In the genomic region with DNA sequence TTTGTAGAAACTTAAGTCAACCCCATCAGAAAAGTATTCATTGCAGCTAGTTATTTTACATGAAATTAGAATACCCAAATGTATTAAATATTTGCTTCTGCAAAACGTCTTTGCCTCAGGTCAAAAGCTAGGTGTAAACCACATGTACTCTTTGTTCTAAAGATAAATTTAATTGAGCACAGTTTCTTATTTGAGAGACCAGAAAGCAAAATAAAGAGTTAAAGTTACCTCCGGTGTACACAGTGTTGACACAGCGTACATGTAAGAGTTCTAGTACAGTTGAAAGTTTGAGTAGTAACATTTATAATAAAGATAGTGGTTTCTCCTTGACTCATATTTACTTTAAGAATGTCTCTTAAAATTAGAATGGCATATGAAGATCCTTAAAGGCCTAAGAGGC, we compare ENCODE assay signal across 12 cellular contexts. TPM values are rescaled to one million over a fixed set of nuclear protein-coding genes. Genes with fewer than 3 reads are reported as not detected.
DNase-seq lines count a peak whose midpoint lies in the region; ATAC-seq, FAIRE-seq and TF ChIP-seq lines count a peak whose summit lies in the region.
"Had no signal": no experiment of that assay in that cellular context is flagged by ENCODE, and none has a peak within 500 bp of the region (broad histone marks: within the 10 kb centered on the region; RNA-seq: fewer than 3 reads in every experiment).

No MANE protein-coding gene starts in this region.

- ATAC-seq in activated B cell treated with CpG ODN at 0.5 μM for 24 hours (ENCODE audit: low read depth) (no peak), GM19035 (IDR thresholded peaks at IDR 0.05; ENCODE audit: unreplicated experiment) (no peak)

- H2AFZ ChIP-seq in keratinocyte (ENCODE audit: control insufficient read depth, low read length), result no peak overlapping the region

- peak overlapping the region; percentile 93 for H3K4me3 Mint-ChIP-seq in activated CD4-positive, alpha-beta T cell treated with anti-CD3 and anti-CD28 coated beads, Interleukin-2, amount 10 ng/mL, durations not matched to agents 7 days and 5 days
- no peak overlapping the region for H3K4me3 Mint-ChIP-seq in activated CD4-positive, alpha-beta T cell treated with anti-CD3 and anti-CD28 coated beads, Interleukin-2, amount 10 ng/mL, durations not matched to agents 24 days and 14 days
- H3K4me3 Mint-ChIP-seq in activated B cell treated with CpG ODN at 0.5 μM for 24 hours, result peak overlapping the region; percentile 96

- H4K20me1 ChIP-seq in keratinocyte (ENCODE audit: control insufficient read depth, extremely low read depth, insufficient read depth, low read length), result peaks cover 17% of the 10 kb centered on the region

- no peaks in the 10 kb centered on the region for H3K27me3 Mint-ChIP-seq in activated CD4-positive, alpha-beta T cell treated with anti-CD3 and anti-CD28 coated beads, Interleukin-2, amount 10 ng/mL, durations not matched to agents 7 days and 5 days
- H3K27me3 Mint-ChIP-seq in activated CD4-positive, alpha-beta T cell treated with anti-CD3 and anti-CD28 coated beads, Interleukin-2, amount 10 ng/mL, durations not matched to agents 24 days and 14 days, result peaks cover 4% of the 10 kb centered on the region
- H3K27me3 Mint-ChIP-seq in activated B cell treated with CpG ODN at 0.5 μM for 24 hours, result no peaks in the 10 kb centered on the region

- intact Hi-C loops in activated CD4-positive, alpha-beta T cell treated with anti-CD3 and anti-CD28 coated beads, Interleukin-2, amount 10 ng/mL, durations not matched to agents 24 days and 14 days (cut with micrococcal nuclease), result loop anchor here (2.0 to 10.0 kb wide), 3 partner anchors 241 to 1211 kb away; a partner anchor contains a TSS
- intact Hi-C loops in activated B cell treated with CpG ODN at 0.5 μM for 24 hours (cut with micrococcal nuclease), result loop anchor here (1.0 to 10.0 kb wide), 4 partner anchors 11 to 1981 kb away; a partner anchor contains a TSS
- intact Hi-C loops in dorsolateral prefrontal cortex (cut with DNase I), result loop anchor here in 1 of 2 donors (10.0 kb wide), 1 partner anchor 169 kb away; no protein-coding TSS in a partner anchor

- TF ChIP-seq CTCF in activated B cell treated with CpG ODN at 0.5 μM for 24 hours (IDR thresholded peaks at IDR 0.05), result no peak
- TF ChIP-seq CTCF in keratinocyte (optimal IDR thresholded peaks at IDR 0.05 in 1 of 3, IDR thresholded peaks at IDR 0.05 in 1 of 3, conservative IDR thresholded peaks at IDR 0.05 in 1 of 3; ENCODE audit: extremely low read depth in 1 of 3, insufficient read depth in 2 of 3, low read length in 3 of 3), result no peak
- no peak for TF ChIP-seq CTCF in dorsolateral prefrontal cortex (IDR thresholded peaks at IDR 0.05 in 54 of 56, conservative IDR thresholded peaks at IDR 0.05 in 2 of 56; ENCODE audit: low read depth in 1 of 56, partially characterized antibody in 56 of 56)

- no peak overlapping the region for H3K9ac ChIP-seq in keratinocyte (ENCODE audit: control insufficient read depth, extremely low read depth, insufficient read depth, low read length)
- H3K9ac ChIP-seq in subcutaneous abdominal adipose tissue (ENCODE audit: low read length in 5 of 5), result peak overlapping the region in 1 of 5 donors; percentile 30
- H3K9ac ChIP-seq: KMS-11 had no signal

- no peaks in the 10 kb centered on the region for H3K9me3 Mint-ChIP-seq in activated CD4-positive, alpha-beta T cell treated with anti-CD3 and anti-CD28 coated beads, Interleukin-2, amount 10 ng/mL, durations not matched to agents 7 days and 5 days
- no peaks in the 10 kb centered on the region for H3K9me3 Mint-ChIP-seq in activated CD4-positive, alpha-beta T cell treated with anti-CD3 and anti-CD28 coated beads, Interleukin-2, amount 10 ng/mL, durations not matched to agents 24 days and 14 days
- H3K9me3 Mint-ChIP-seq in activated B cell treated with CpG ODN at 0.5 μM for 24 hours, result no peaks in the 10 kb centered on the region

- POLR2A ChIA-PET in activated CD4-positive, alpha-beta T cell treated with anti-CD3 and anti-CD28 coated beads, Interleukin-2, amount 10 ng/mL, durations not matched to agents 7 days and 5 days (lab: Charles Lee), result no interaction called here
- POLR2A ChIA-PET in activated B cell treated with CpG ODN at 0.5 μM for 24 hours (lab: Charles Lee), result interaction anchor here (0.6 to 1.7 kb wide), 9 partner anchors 11 to 78 kb away, joined by 3 to 20 read pairs (median 3); no protein-coding TSS in a partner anchor

- DNase-seq in activated CD4-positive, alpha-beta T cell treated with anti-CD3 and anti-CD28 coated beads, Interleukin-2, amount 10 ng/mL, durations not matched to agents 7 days and 5 days, result no peak
- no peak for DNase-seq in activated CD4-positive, alpha-beta T cell treated with anti-CD3 and anti-CD28 coated beads, Interleukin-2, amount 10 ng/mL, durations not matched to agents 24 days and 14 days
- no peak for DNase-seq in activated B cell treated with CpG ODN at 0.5 μM for 24 hours
- DNase-seq in keratinocyte (ENCODE audit: low read depth, low spot score), result no peak
- no peak for DNase-seq in NCI-H2029 (lab: John Stamatoyannopoulos, UW)
- no peak for DNase-seq in dorsolateral prefrontal cortex
- DNase-seq: activated CD4-positive, alpha-beta T cell treated with anti-CD3 and anti-CD28 coated beads, Interleukin-2, amount 50 U/mL, for 48 hours; NCI-H524 had no signal

- peaks cover 40% of the 10 kb centered on the region for H3K4me1 ChIP-seq in keratinocyte (ENCODE audit: control insufficient read depth, extremely low read depth, insufficient read depth, low read length)
- peaks cover 5 to 42% (median 27%) of the 10 kb centered on the region in 5 donors for H3K4me1 ChIP-seq in subcutaneous abdominal adipose tissue (ENCODE audit: control insufficient read depth in 5 of 5, insufficient read depth in 5 of 5, low read length in 5 of 5)

- peaks cover 70% of the 10 kb centered on the region for H3K79me2 ChIP-seq in keratinocyte (ENCODE audit: control insufficient read depth, insufficient read depth, low read length)

- H3K27ac Mint-ChIP-seq in activated CD4-positive, alpha-beta T cell treated with anti-CD3 and anti-CD28 coated beads, Interleukin-2, amount 10 ng/mL, durations not matched to agents 7 days and 5 days, result peak overlapping the region; percentile 87
- no peak overlapping the region for H3K27ac Mint-ChIP-seq in activated CD4-positive, alpha-beta T cell treated with anti-CD3 and anti-CD28 coated beads, Interleukin-2, amount 10 ng/mL, durations not matched to agents 24 days and 14 days
- peak overlapping the region; percentile 94 for H3K27ac Mint-ChIP-seq in activated B cell treated with CpG ODN at 0.5 μM for 24 hours

- peaks cover 58% of the 10 kb centered on the region for H3K4me1 Mint-ChIP-seq in activated CD4-positive, alpha-beta T cell treated with anti-CD3 and anti-CD28 coated beads, Interleukin-2, amount 10 ng/mL, durations not matched to agents 7 days and 5 days
- H3K4me1 Mint-ChIP-seq in activated CD4-positive, alpha-beta T cell treated with anti-CD3 and anti-CD28 coated beads, Interleukin-2, amount 10 ng/mL, durations not matched to agents 24 days and 14 days, result peaks cover 45% of the 10 kb centered on the region
- peaks cover 53% of the 10 kb centered on the region for H3K4me1 Mint-ChIP-seq in activated B cell treated with CpG ODN at 0.5 μM for 24 hours

- H3K4me2 ChIP-seq in keratinocyte (ENCODE audit: control insufficient read depth, extremely low read depth, insufficient read depth, low read depth, low read length), result peak overlapping the region; percentile 81

- CTCF ChIA-PET in activated CD4-positive, alpha-beta T cell treated with anti-CD3 and anti-CD28 coated beads, Interleukin-2, amount 10 ng/mL, durations not matched to agents 7 days and 5 days (lab: Charles Lee), result interaction anchor here (0.6 to 1.5 kb wide), 5 partner anchors 11 to 209 kb away, joined by 3 to 5 read pairs (median 3); no protein-coding TSS in a partner anchor
- CTCF ChIA-PET in activated B cell treated with CpG ODN at 0.5 μM for 24 hours (lab: Charles Lee), result interaction anchor here (1.1 to 1.4 kb wide), 2 partner anchors 20 to 124 kb away, joined by 4 to 8 read pairs; no protein-coding TSS in a partner anchor

- H3K9me3 ChIP-seq in keratinocyte (ENCODE audit: control insufficient read depth, low read depth, low read length) (no peaks in the 10 kb centered on the region), subcutaneous abdominal adipose tissue (ENCODE audit: control insufficient read depth in 5 of 5, low read length in 5 of 5) (no peaks in the 10 kb centered on the region)

- dilution Hi-C loops in keratinocyte (cut with MboI; ENCODE audit: extremely low pct_ligation_motif_present, low sequenced_read_pairs), result no loop called here

- no peaks in the 10 kb centered on the region for H3K36me3 ChIP-seq in keratinocyte (ENCODE audit: control insufficient read depth in 2 of 2, extremely low read depth in 1 of 2, insufficient read depth in 2 of 2, low read length in 2 of 2)
- no peaks in the 10 kb centered on the region for H3K36me3 ChIP-seq in subcutaneous abdominal adipose tissue (ENCODE audit: control insufficient read depth in 5 of 5, insufficient read depth in 5 of 5, low read length in 5 of 5)

- H3K27ac ChIP-seq in keratinocyte (ENCODE audit: control insufficient read depth, insufficient read depth, low read length) (no peak overlapping the region), subcutaneous abdominal adipose tissue (ENCODE audit: low read depth, low read length) (peak overlapping the region; percentile 84), dorsolateral prefrontal cortex (no peak overlapping the region)
- H3K27ac ChIP-seq: KMS-11 had no signal

- peaks cover 2% of the 10 kb centered on the region for H3K9me1 ChIP-seq in keratinocyte (ENCODE audit: control insufficient read depth, extremely low read depth, insufficient read depth, low read length)

- peak overlapping the region in 2 of 3 experiments; percentile 79 to 93 for H3K4me3 ChIP-seq in keratinocyte (ENCODE audit: control insufficient read depth in 2 of 3, extremely low read depth in 1 of 3, insufficient read depth in 2 of 3, low read depth in 1 of 3, low read length in 3 of 3)
- H3K4me3 ChIP-seq in subcutaneous abdominal adipose tissue (ENCODE audit: low read depth in 1 of 5, low read length in 5 of 5), result peak overlapping the region in 2 of 5 donors; percentile 85 to 94
- peak overlapping the region in 24 of 59 donors; percentile 79 to 92 (median 88) for H3K4me3 ChIP-seq in dorsolateral prefrontal cortex

- H3K27me3 ChIP-seq in keratinocyte (ENCODE audit: control insufficient read depth, extremely low read depth, insufficient read depth, low read length) (no peaks in the 10 kb centered on the region), subcutaneous abdominal adipose tissue (ENCODE audit: control insufficient read depth in 5 of 5, insufficient read depth in 4 of 5, low read length in 5 of 5) (no peaks in the 10 kb centered on the region), dorsolateral prefrontal cortex (peaks cover 0 to 7% (median 0%) of the 10 kb centered on the region in 45 donors)

- FAIRE-seq in keratinocyte (lab: Jason Lieb, UNC), result no peak
- FAIRE-seq: H54 had no signal

- no peaks in the 10 kb centered on the region for H3K36me3 Mint-ChIP-seq in activated CD4-positive, alpha-beta T cell treated with anti-CD3 and anti-CD28 coated beads, Interleukin-2, amount 10 ng/mL, durations not matched to agents 7 days and 5 days (ENCODE audit: low read depth)
- peaks cover 3% of the 10 kb centered on the region for H3K36me3 Mint-ChIP-seq in activated CD4-positive, alpha-beta T cell treated with anti-CD3 and anti-CD28 coated beads, Interleukin-2, amount 10 ng/mL, durations not matched to agents 24 days and 14 days (ENCODE audit: low read depth)
- peaks cover 17% of the 10 kb centered on the region for H3K36me3 Mint-ChIP-seq in activated B cell treated with CpG ODN at 0.5 μM for 24 hours (ENCODE audit: low read depth)

RNA-seq across cellular contexts. Expression of a gene that starts 2.8 kb away (rescaled TPM):
- 10 to 100 TPM; 17.4 to 18.2 TPM for total RNA-seq in activated CD4-positive, alpha-beta T cell treated with anti-CD3 and anti-CD28 coated beads, Interleukin-2, amount 10 ng/mL, durations not matched to agents 7 days and 5 days
- 17.6 and 18.3 TPM in 2 replicates for total RNA-seq in activated CD4-positive, alpha-beta T cell treated with anti-CD3 and anti-CD28 coated beads, Interleukin-2, amount 10 ng/mL, durations not matched to agents 24 days and 14 days
- total RNA-seq in activated B cell treated with CpG ODN at 0.5 μM for 24 hours (44.0 and 46.3 TPM in 2 replicates), dorsolateral prefrontal cortex (10 to 100 TPM; 10.1 to 24.2 (median 16.8) TPM)
- polyA plus RNA-seq in keratinocyte, result 9.6 to 16.2 TPM (median 11.1 TPM) in 3 replicates
- polyA plus RNA-seq in keratinocyte (2011; ENCODE audit: low read depth), result 15.5 TPM
- 8.0 and 11.4 TPM in 2 replicates for polyA plus RNA-seq in keratinocyte (2011; cell fraction: cytosol; rRNA removed)
- 13.5 and 16.0 TPM in 2 replicates for polyA plus RNA-seq in keratinocyte (2011; cell fraction: nucleus; rRNA removed)
- 8.5 and 8.9 TPM in 2 replicates for polyA plus RNA-seq in keratinocyte (2012; ENCODE audit: low replicate concordance)
- polyA minus RNA-seq in keratinocyte, result 9.3 to 24.7 TPM (median 12.1 TPM) in 3 replicates
- 9.8 TPM for polyA minus RNA-seq in keratinocyte (2011; cell fraction: cytosol; rRNA and poly(A)+ RNA removed)
- polyA minus RNA-seq in keratinocyte (2011; cell fraction: nucleus; rRNA and poly(A)+ RNA removed), result 19.8 and 36.8 TPM in 2 replicates
